In genomic region chr15:69116391-69116790, GRCh38 we compare ENCODE assay signal across 30 cellular contexts.
"Had no signal": no experiment of that assay in that cellular context is flagged by ENCODE, and none has a peak within 500 bp of the region (broad histone marks: within the 10 kb centered on the region; RNA-seq: fewer than 3 reads in every experiment).

No MANE protein-coding gene starts in this region.

- H3K36me3 ChIP-seq: MG63, Peyer's patch, SJCRH30, WERI-Rb-1 had no signal

- DNase-seq: activated CD4-positive, alpha-beta T cell treated with anti-CD3 and anti-CD28 coated beads for 48 hours; activated CD4-positive, alpha-beta T cell treated with anti-CD3 and anti-CD28 coated beads, Interleukin-2, amount 50 U/mL, for 4 hours; activated CD8-positive, alpha-beta T cell treated with anti-CD3 and anti-CD28 coated beads, Interleukin-2, amount 10 ng/mL, durations not matched to agents 7 days and 5 days; activated effector memory CD4-positive, alpha-beta T cell treated with anti-CD3 and anti-CD28 coated beads, Interleukin-2, amount 50 U/mL, for 16 hours; activated naive CD4-positive, alpha-beta T cell treated with anti-CD3 and anti-CD28 coated beads for 36 hours; activated T-cell treated with anti-CD3 and anti-CD28 coated beads, Interleukin-2, amount 50 U/mL, for 4 hours; amygdala; MG63; MV-4-11; NCI-H1105; NCI-H1436; NCI-H1694 treated with DMSO at 0.1 percent for 48 hours; NCI-H2029 treated with DMSO at 0.1 percent for 48 hours; NCI-H446 treated with DMSO at 0.1 percent for 48 hours; NCI-H524 treated with DMSO at 0.1 percent for 48 hours; NCI-H774; NK-92 treated with Interleukin-12 subunit alpha and Interleukin-12 subunit beta, amount 100 ng/mL, for 24 hours; OCI-M1; Peyer's patch; Right ventricle myocardium superior; SJCRH30; SK-N-SH; T-helper 1 cell; WERI-Rb-1 had no signal

- H3K4me2 ChIP-seq: SK-N-SH had no signal

- H3K9me2 ChIP-seq: SK-N-SH had no signal

- ATAC-seq: activated CD4-positive, CD25-positive, alpha-beta regulatory T cell treated with anti-CD3 and anti-CD28 coated beads, Interleukin-2, amount 50 U/mL, for 24 hours; activated CD8-positive, alpha-beta T cell treated with anti-CD3 and anti-CD28 coated beads, Interleukin-2, amount 10 ng/mL, durations not matched to agents 7 days and 5 days; activated T-cell treated with anti-CD3 and anti-CD28 coated beads, Interleukin-2, amount 50 U/mL, for 4 hours had no signal

- FAIRE-seq: astrocyte had no signal

- H3K4me3 ChIP-seq: MG63, Peyer's patch, SJCRH30 had no signal

- H3K4me1 ChIP-seq: Peyer's patch had no signal

- H3K9me3 Mint-ChIP-seq: activated naive CD4-positive, alpha-beta T cell treated with anti-CD3 and anti-CD28 coated beads for 36 hours; activated T-cell treated with anti-CD3 and anti-CD28 coated beads, Interleukin-2, amount 50 U/mL, for 4 hours; central memory CD8-positive, alpha-beta T cell had no signal

- H3K27ac ChIP-seq: Peyer's patch, RWPE1, WERI-Rb-1 had no signal

- H3K9me3 ChIP-seq: MG63, Peyer's patch, SJCRH30, SK-N-SH had no signal

- H3K36me3 Mint-ChIP-seq: activated naive CD8-positive, alpha-beta T cell; brain had no signal

- H3K27me3 ChIP-seq: Peyer's patch, SJCRH30 had no signal

- H3K27ac Mint-ChIP-seq: activated CD8-positive, alpha-beta T cell treated with anti-CD3 and anti-CD28 coated beads, Interleukin-2, amount 10 ng/mL, durations not matched to agents 7 days and 5 days; activated naive CD4-positive, alpha-beta T cell treated with anti-CD3 and anti-CD28 coated beads for 36 hours; activated naive CD8-positive, alpha-beta T cell had no signal

- H3K9ac ChIP-seq: SK-N-SH had no signal

- H3K4me3 Mint-ChIP-seq: activated CD8-positive, alpha-beta T cell treated with anti-CD3 and anti-CD28 coated beads, Interleukin-2, amount 10 ng/mL, durations not matched to agents 7 days and 5 days; activated naive CD4-positive, alpha-beta T cell treated with anti-CD3 and anti-CD28 coated beads for 36 hours; activated naive CD8-positive, alpha-beta T cell; activated T-cell treated with anti-CD3 and anti-CD28 coated beads, Interleukin-2, amount 50 U/mL, for 4 hours; brain; central memory CD8-positive, alpha-beta T cell had no signal
